20 cellular contexts compared by ENCODE assay signal in the genomic region with DNA sequence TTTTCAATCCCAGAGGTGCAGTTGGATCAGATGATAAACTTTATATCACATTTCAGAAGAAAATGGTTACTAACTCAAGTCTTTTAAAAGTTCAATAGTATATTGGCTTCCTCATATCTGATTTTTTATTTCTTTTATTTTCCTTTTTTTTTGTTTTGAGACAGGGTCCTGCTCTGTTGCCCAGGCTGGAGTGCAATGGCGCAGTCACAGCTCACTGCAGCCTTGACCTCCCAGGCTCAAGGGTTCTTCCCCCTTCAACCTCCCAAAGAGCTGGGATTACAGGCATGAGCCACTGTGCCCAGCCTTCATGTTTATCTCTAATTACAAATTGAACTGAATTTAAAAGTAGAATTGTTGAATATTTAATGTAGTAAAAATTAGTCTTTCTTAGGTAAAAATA. TPM values are rescaled to one million over a fixed set of nuclear protein-coding genes. Genes with fewer than 3 reads are reported as not detected.
DNase-seq lines count a peak whose midpoint lies in the region; ATAC-seq, FAIRE-seq and TF ChIP-seq lines count a peak whose summit lies in the region.
"Had no signal": no experiment of that assay in that cellular context is flagged by ENCODE, and none has a peak within 500 bp of the region (broad histone marks: within the 10 kb centered on the region; RNA-seq: fewer than 3 reads in every experiment).

No MANE protein-coding gene starts in this region.

- H3K9me3 ChIP-seq in mammary epithelial cell (replicated peaks; ENCODE audit: insufficient read depth, low read length), result no peaks in the 10 kb centered on the region
- H3K9me3 ChIP-seq: BE2C had no signal

- H3K27ac Mint-ChIP-seq in stimulated activated effector memory CD8-positive, alpha-beta T cell treated with anti-CD3 and anti-CD28 coated beads, Interleukin-12 subunit alpha, Interleukin-12 subunit beta, amount 100 ng/mL, for 72 hours, result peak overlapping the region; percentile 40
- H3K27ac Mint-ChIP-seq: CD4-positive, alpha-beta memory T cell; IgD-negative memory B cell had no signal

- no peak for ATAC-seq in stimulated activated effector memory CD8-positive, alpha-beta T cell treated with anti-CD3 and anti-CD28 coated beads, Interleukin-12 subunit alpha, Interleukin-12 subunit beta, amount 100 ng/mL, for 72 hours

- no peak for DNase-seq in GM19239 (ENCODE audit: insufficient read length, low spot score)
- DNase-seq in RWPE1 (ENCODE audit: low spot score), result no peak
- no peak for DNase-seq in mammary epithelial cell
- no peak for DNase-seq in stimulated activated effector memory CD8-positive, alpha-beta T cell treated with anti-CD3 and anti-CD28 coated beads, Interleukin-12 subunit alpha, Interleukin-12 subunit beta, amount 100 ng/mL, for 72 hours (ENCODE audit: low spot score in 2 of 2)
- DNase-seq in HuH-7.5 (ENCODE audit: low spot score), result no peak
- no peak for DNase-seq in activated CD4-positive, alpha-beta T cell treated with anti-CD3 and anti-CD28 coated beads for 4 hours
- no peak for DNase-seq in AG08395 (ENCODE audit: low spot score)
- DNase-seq: BE2C; CD4-positive, alpha-beta memory T cell; COR-L47; DMS153; DMS79 treated with DMSO at 0.1 percent for 48 hours; EL; GM23248; H7 had no signal

- intact Hi-C loops in mammary epithelial cell (cut with micrococcal nuclease), result no loop called here

- no peaks in the 10 kb centered on the region for H3K27me3 ChIP-seq in mammary epithelial cell (ENCODE audit: insufficient read depth, low read length)
- H3K27me3 ChIP-seq: BE2C had no signal

- FAIRE-seq in GM19239 (lab: Jason Lieb, UNC), result peak; percentile 26
- FAIRE-seq: A204.1, D721Med, G401.6 had no signal

- in situ Hi-C loops in mammary epithelial cell (cut with MboI; ENCODE audit: low sequenced_read_pairs in 2 of 2), result no loop called here

- peaks cover 8% of the 10 kb centered on the region for H3K36me3 ChIP-seq in mammary epithelial cell (ENCODE audit: insufficient read depth, low read length)

- H3K4me3 ChIP-seq in mammary epithelial cell (replicated peaks in 1 of 3; ENCODE audit: insufficient read depth in 1 of 3, low read depth in 2 of 3, low read length in 3 of 3), result no peak overlapping the region
- H3K4me3 ChIP-seq: GM23248 had no signal

- H3K79me2 ChIP-seq in mammary epithelial cell (ENCODE audit: insufficient read depth, low read length), result peaks cover 9% of the 10 kb centered on the region

- CTCF ChIA-PET in RWPE1 (lab: Yijun Ruan, JAX) (interaction anchor here (0.8 kb wide), 1 partner anchor 976 kb away, joined by 3 read pairs; no protein-coding TSS in a partner anchor), mammary epithelial cell (lab: Charles Lee; ENCODE audit: low non-redundant PET) (interaction anchor here (0.6 kb wide), 1 partner anchor 350 kb away, joined by 6 read pairs; no protein-coding TSS in a partner anchor)

- H3K4me1 ChIP-seq in mammary epithelial cell (ENCODE audit: insufficient read depth, low read length), result peaks cover 10% of the 10 kb centered on the region
- H3K4me1 ChIP-seq: BE2C had no signal

- no peaks in the 10 kb centered on the region for H3K9me3 Mint-ChIP-seq in stimulated activated effector memory CD8-positive, alpha-beta T cell treated with anti-CD3 and anti-CD28 coated beads, Interleukin-12 subunit alpha, Interleukin-12 subunit beta, amount 100 ng/mL, for 72 hours
- H3K9me3 Mint-ChIP-seq: CD4-positive, alpha-beta memory T cell; IgD-negative memory B cell had no signal

- peaks cover 96% of the 10 kb centered on the region for H3K36me3 Mint-ChIP-seq in stimulated activated effector memory CD8-positive, alpha-beta T cell treated with anti-CD3 and anti-CD28 coated beads, Interleukin-12 subunit alpha, Interleukin-12 subunit beta, amount 100 ng/mL, for 72 hours

- no TSS peak for BruUV-seq in mammary epithelial cell (replicated peaks; lab: Mats Ljungman, UMichigan)

- WGBS in mammary epithelial cell (ENCODE audit: low coverage, missing lambda C conversion rate), result 71% methylated on average over 1 of the region's 1 CpG

- H3K4me2 ChIP-seq in mammary epithelial cell (ENCODE audit: insufficient read depth, low read depth, low read length), result no peak overlapping the region

- H3K4me1 Mint-ChIP-seq in stimulated activated effector memory CD8-positive, alpha-beta T cell treated with anti-CD3 and anti-CD28 coated beads, Interleukin-12 subunit alpha, Interleukin-12 subunit beta, amount 100 ng/mL, for 72 hours, result peaks cover 8% of the 10 kb centered on the region

- POLR2A ChIA-PET in RWPE1 (lab: Yijun Ruan, JAX; ENCODE audit: low non-redundant PET), result no interaction called here

- no peaks in the 10 kb centered on the region for H4K20me1 ChIP-seq in mammary epithelial cell (ENCODE audit: insufficient read depth, low read length)

- H3K4me3 Mint-ChIP-seq in stimulated activated effector memory CD8-positive, alpha-beta T cell treated with anti-CD3 and anti-CD28 coated beads, Interleukin-12 subunit alpha, Interleukin-12 subunit beta, amount 100 ng/mL, for 72 hours, result no peak overlapping the region
- H3K4me3 Mint-ChIP-seq: CD4-positive, alpha-beta memory T cell; IgD-negative memory B cell had no signal

- H3K9ac ChIP-seq in mammary epithelial cell (ENCODE audit: insufficient read depth, low read length), result no peak overlapping the region
- H3K9ac ChIP-seq: GM23248 had no signal

- dilution Hi-C loops in mammary epithelial cell (cut with HindIII; ENCODE audit: low sequenced_read_pairs), result no loop called here

- H3K27ac ChIP-seq in RWPE1, result peak overlapping the region; percentile 51; the same call in 1 of the 2 replicates
- peak overlapping the region; percentile 59 for H3K27ac ChIP-seq in mammary epithelial cell (ENCODE audit: insufficient read depth, low read depth, low read length)
- H3K27ac ChIP-seq: C4-2B, GM23248 had no signal

- no peak for TF ChIP-seq CTCF in RWPE1 (conservative IDR thresholded peaks at IDR 0.05; ENCODE audit: low read depth)
- no peak for TF ChIP-seq CTCF in mammary epithelial cell (conservative IDR thresholded peaks at IDR 0.05 in 1 of 2, IDR thresholded peaks at IDR 0.05 in 1 of 2; ENCODE audit: extremely low read depth in 1 of 2, insufficient read depth in 1 of 2, low read depth in 1 of 2, low read length in 2 of 2)

- no peak overlapping the region for H2AFZ ChIP-seq in mammary epithelial cell (ENCODE audit: low read depth, low read length)
- H2AFZ ChIP-seq: GM23248 had no signal

RNA-seq across cellular contexts. Expression of a gene that starts 13.9 kb away (rescaled TPM):
- total RNA-seq in mammary epithelial cell, result 1 to 10 TPM; 8.8 to 9.2 TPM
- 3.3 TPM for polyA plus RNA-seq in mammary epithelial cell
- polyA minus RNA-seq in mammary epithelial cell, result 12.2 TPM

RNA-seq across cellular contexts. Expression of a gene that starts 24.5 kb away (rescaled TPM):
- not detected for total RNA-seq in mammary epithelial cell
- polyA plus RNA-seq in mammary epithelial cell, result not detected
- polyA minus RNA-seq in mammary epithelial cell, result not detected
- total RNA-seq: CD4-positive, alpha-beta memory T cell; GM23248 had no signal
- polyA plus RNA-seq: CD4-positive, alpha-beta memory T cell; GM23248 had no signal
